ENCODE assay signal across 19 cellular contexts in the genomic region with DNA sequence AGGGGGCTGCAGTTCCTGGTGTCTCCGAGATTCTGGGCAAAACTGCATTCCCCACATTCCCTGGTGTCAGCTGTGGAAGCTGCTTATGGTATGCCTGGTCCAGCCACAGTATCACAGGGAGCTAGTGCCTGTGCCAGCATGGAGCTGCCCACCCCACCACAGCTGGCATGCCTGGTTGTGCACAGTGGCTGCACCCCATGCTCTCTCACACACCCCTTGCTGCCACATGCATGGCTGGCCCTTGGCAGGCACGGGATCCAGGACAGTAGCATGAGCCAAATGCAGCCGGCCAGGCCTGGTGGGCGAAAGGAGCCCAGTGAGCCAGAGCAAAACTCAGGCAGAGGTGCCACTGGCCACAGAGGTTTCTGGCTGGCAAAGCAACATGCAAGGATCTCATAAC.
DNase-seq lines count a peak whose midpoint lies in the region; ATAC-seq and TF ChIP-seq lines count a peak whose summit lies in the region.
"Had no signal": no experiment of that assay in that cellular context is flagged by ENCODE, and none has a peak within 500 bp of the region (broad histone marks: within the 10 kb centered on the region; RNA-seq: fewer than 3 reads in every experiment).

No MANE protein-coding gene starts in this region.

- ATAC-seq in Right ventricle myocardium inferior (no peak), HG03442 (IDR thresholded peaks at IDR 0.05; ENCODE audit: unreplicated experiment) (no peak)
- peak; percentile 18 for ATAC-seq in stimulated activated naive CD8-positive, alpha-beta T cell treated with anti-CD3 and anti-CD28 coated beads, Interleukin-15, amount 100 ng/mL, for 72 hours
- no peak for ATAC-seq in stimulated activated naive CD8-positive, alpha-beta T cell treated with anti-CD3 and anti-CD28 coated beads, Interleukin-15, Interleukin-2, amounts not matched to agents 100 U/mL and 50 U/mL, for 24 hours
- ATAC-seq in stimulated activated effector memory CD8-positive, alpha-beta T cell treated with anti-CD3 and anti-CD28 coated beads, Interleukin-12 subunit alpha, Interleukin-12 subunit beta, amount 100 ng/mL, for 72 hours: peak; percentile 43
- ATAC-seq: A549; CD8-positive, alpha-beta T cell had no signal

- H3K4me1 Mint-ChIP-seq in stimulated activated naive CD8-positive, alpha-beta T cell treated with anti-CD3 and anti-CD28 coated beads, Interleukin-15, amount 100 ng/mL, for 72 hours: no peaks in the 10 kb centered on the region
- no peaks in the 10 kb centered on the region for H3K4me1 Mint-ChIP-seq in stimulated activated effector memory CD8-positive, alpha-beta T cell treated with anti-CD3 and anti-CD28 coated beads, Interleukin-12 subunit alpha, Interleukin-12 subunit beta, amount 100 ng/mL, for 72 hours
- H3K4me1 Mint-ChIP-seq: B cell had no signal

- H3K36me3 ChIP-seq in left ventricle myocardium inferior: no peaks in the 10 kb centered on the region
- H3K36me3 ChIP-seq: BLaER1 treated with 17β-estradiol and CSF1 and Interleukin-3, amounts not matched to agents 10 nM and 100 nM had no signal

- no peaks in the 10 kb centered on the region for H3K27me3 Mint-ChIP-seq in stimulated activated naive CD8-positive, alpha-beta T cell treated with anti-CD3 and anti-CD28 coated beads, Interleukin-15, amount 100 ng/mL, for 72 hours
- H3K27me3 Mint-ChIP-seq: B cell; CD4-positive, alpha-beta T cell had no signal

- H3K4me1 ChIP-seq in left ventricle myocardium inferior: no peaks in the 10 kb centered on the region
- H3K4me1 ChIP-seq: A549; BLaER1 treated with 17β-estradiol and CSF1 and Interleukin-3, amounts not matched to agents 10 nM and 100 nM; Caco-2 had no signal

- no peak overlapping the region for H3K4me3 Mint-ChIP-seq in stimulated activated naive CD8-positive, alpha-beta T cell treated with anti-CD3 and anti-CD28 coated beads, Interleukin-15, amount 100 ng/mL, for 72 hours
- no peak overlapping the region for H3K4me3 Mint-ChIP-seq in stimulated activated effector memory CD8-positive, alpha-beta T cell treated with anti-CD3 and anti-CD28 coated beads, Interleukin-12 subunit alpha, Interleukin-12 subunit beta, amount 100 ng/mL, for 72 hours
- H3K4me3 Mint-ChIP-seq: B cell; CD4-positive, alpha-beta T cell; CD8-positive, alpha-beta T cell had no signal

- peak; percentile 50 for DNase-seq in Right ventricle myocardium inferior (ENCODE audit: missing footprints)
- no peak for DNase-seq in left ventricle myocardium inferior
- no peak for DNase-seq in stimulated activated naive CD8-positive, alpha-beta T cell treated with anti-CD3 and anti-CD28 coated beads, Interleukin-15, amount 100 ng/mL, for 72 hours
- no peak for DNase-seq in stimulated activated naive CD8-positive, alpha-beta T cell treated with anti-CD3 and anti-CD28 coated beads, Interleukin-15, Interleukin-2, amounts not matched to agents 100 U/mL and 50 U/mL, for 24 hours
- DNase-seq in stimulated activated effector memory CD8-positive, alpha-beta T cell treated with anti-CD3 and anti-CD28 coated beads, Interleukin-12 subunit alpha, Interleukin-12 subunit beta, amount 100 ng/mL, for 72 hours (ENCODE audit: low spot score in 2 of 2): no peak
- DNase-seq in NCI-H446 treated with DMSO at 0.1 percent for 48 hours (lab: John Stamatoyannopoulos, UW): no peak
- DNase-seq: AML-193; Caco-2; Calu3; CD4-positive, alpha-beta T cell; CD8-positive, alpha-beta T cell; DMS79 treated with DMSO at 0.1 percent for 48 hours; GF-D8 had no signal

- no peak overlapping the region for H3K4me3 ChIP-seq in left ventricle myocardium inferior
- H3K4me3 ChIP-seq: A549; BLaER1 treated with 17β-estradiol and CSF1 and Interleukin-3, amounts not matched to agents 10 nM and 100 nM had no signal

- H3K27ac Mint-ChIP-seq in stimulated activated naive CD8-positive, alpha-beta T cell treated with anti-CD3 and anti-CD28 coated beads, Interleukin-15, amount 100 ng/mL, for 72 hours: no peak overlapping the region
- no peak overlapping the region for H3K27ac Mint-ChIP-seq in stimulated activated effector memory CD8-positive, alpha-beta T cell treated with anti-CD3 and anti-CD28 coated beads, Interleukin-12 subunit alpha, Interleukin-12 subunit beta, amount 100 ng/mL, for 72 hours
- H3K27ac Mint-ChIP-seq: B cell; CD4-positive, alpha-beta T cell; CD8-positive, alpha-beta T cell had no signal

- H3K9me3 ChIP-seq in left ventricle myocardium inferior (replicated peaks): peaks cover 28% of the 10 kb centered on the region
- H3K9me3 ChIP-seq: A549, Caco-2 had no signal

- no peak overlapping the region for H3K27ac ChIP-seq in left ventricle myocardium inferior (replicated peaks)
- H3K27ac ChIP-seq: 22Rv1; A549; BLaER1 treated with 17β-estradiol and CSF1 and Interleukin-3, amounts not matched to agents 10 nM and 100 nM; C4-2B had no signal

- TF ChIP-seq CTCF in left ventricle myocardium inferior (IDR thresholded peaks at IDR 0.05; ENCODE audit: borderline replicate concordance): no peak

- intact Hi-C loops in Right ventricle myocardium inferior (cut with DNase I): no loop called here
- intact Hi-C loops in left ventricle myocardium inferior (cut with micrococcal nuclease): no loop called here

- peaks cover 10 to 19% of the 10 kb centered on the region in 2 donors for H3K9me3 Mint-ChIP-seq in stimulated activated naive CD8-positive, alpha-beta T cell treated with anti-CD3 and anti-CD28 coated beads, Interleukin-15, amount 100 ng/mL, for 72 hours
- peaks cover 14% of the 10 kb centered on the region for H3K9me3 Mint-ChIP-seq in stimulated activated effector memory CD8-positive, alpha-beta T cell treated with anti-CD3 and anti-CD28 coated beads, Interleukin-12 subunit alpha, Interleukin-12 subunit beta, amount 100 ng/mL, for 72 hours

- no peaks in the 10 kb centered on the region for H3K36me3 Mint-ChIP-seq in stimulated activated effector memory CD8-positive, alpha-beta T cell treated with anti-CD3 and anti-CD28 coated beads, Interleukin-12 subunit alpha, Interleukin-12 subunit beta, amount 100 ng/mL, for 72 hours
- H3K36me3 Mint-ChIP-seq: CD8-positive, alpha-beta T cell had no signal

- H3K27me3 ChIP-seq in left ventricle myocardium inferior (ENCODE audit: low read depth): no peaks in the 10 kb centered on the region
- H3K27me3 ChIP-seq: BLaER1 treated with 17β-estradiol and CSF1 and Interleukin-3, amounts not matched to agents 10 nM and 100 nM had no signal

Comparison
In these comparisons a context has a peak if more than half of its experiments do, and no peak if none do; other contexts are left out.
1. ATAC-seq: peak in stimulated activated naive CD8-positive, alpha-beta T cell treated with anti-CD3 and anti-CD28 coated beads, Interleukin-15, amount 100 ng/mL, for 72 hours (single experiment) and stimulated activated effector memory CD8-positive, alpha-beta T cell treated with anti-CD3 and anti-CD28 coated beads, Interleukin-12 subunit alpha, Interleukin-12 subunit beta, amount 100 ng/mL, for 72 hours (single experiment); none in Right ventricle myocardium inferior (single experiment), stimulated activated naive CD8-positive, alpha-beta T cell treated with anti-CD3 and anti-CD28 coated beads, Interleukin-15, Interleukin-2, amounts not matched to agents 100 U/mL and 50 U/mL, for 24 hours (single experiment) and HG03442 (single experiment).